Comparison of ENCODE assay signal across 2 cellular contexts in the genomic region with DNA sequence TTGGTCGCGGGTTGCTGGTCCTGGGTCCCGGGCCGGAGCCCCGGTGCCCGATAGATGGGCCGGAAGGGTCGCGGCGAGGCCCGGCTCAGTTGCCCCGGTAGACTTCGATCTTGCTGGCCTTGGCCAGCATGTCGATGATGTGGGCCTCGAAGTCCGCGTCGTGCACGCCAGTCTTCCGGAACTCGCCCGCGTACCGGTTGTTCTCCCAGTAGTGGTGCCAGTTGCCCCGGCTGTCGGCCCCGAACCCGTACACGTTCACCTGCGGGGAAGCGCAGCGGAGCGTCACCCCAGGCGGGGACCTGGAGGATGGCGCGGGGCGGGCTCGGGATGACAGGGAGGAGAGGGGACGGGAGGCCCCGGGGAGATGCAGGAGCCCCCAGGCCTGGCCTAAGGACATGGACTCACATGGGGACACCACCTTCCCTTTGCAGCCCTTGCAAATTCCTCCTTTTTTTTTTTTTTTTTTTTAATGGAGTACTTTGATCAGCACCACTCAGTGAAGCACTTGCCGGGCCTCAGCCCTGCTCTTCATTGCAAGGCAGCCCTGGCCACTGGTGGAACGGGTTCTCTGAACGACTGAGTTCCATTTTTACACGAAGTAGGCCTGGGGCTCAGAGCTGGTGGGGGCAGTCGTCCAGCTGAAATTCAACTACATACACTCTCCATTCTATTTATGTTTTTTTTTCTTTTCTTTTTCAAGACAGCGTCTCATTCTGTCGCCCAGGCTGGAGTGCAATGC.
TF ChIP-seq lines count a peak whose summit lies in the region.

No MANE protein-coding gene starts in this region.

TF ChIP-seq in HEK293, 187 proteins besides CTCF, POLR2A, EP300 and RAD21 (continued from another document and continues in another):
- TF ChIP-seq, protein P1, sequence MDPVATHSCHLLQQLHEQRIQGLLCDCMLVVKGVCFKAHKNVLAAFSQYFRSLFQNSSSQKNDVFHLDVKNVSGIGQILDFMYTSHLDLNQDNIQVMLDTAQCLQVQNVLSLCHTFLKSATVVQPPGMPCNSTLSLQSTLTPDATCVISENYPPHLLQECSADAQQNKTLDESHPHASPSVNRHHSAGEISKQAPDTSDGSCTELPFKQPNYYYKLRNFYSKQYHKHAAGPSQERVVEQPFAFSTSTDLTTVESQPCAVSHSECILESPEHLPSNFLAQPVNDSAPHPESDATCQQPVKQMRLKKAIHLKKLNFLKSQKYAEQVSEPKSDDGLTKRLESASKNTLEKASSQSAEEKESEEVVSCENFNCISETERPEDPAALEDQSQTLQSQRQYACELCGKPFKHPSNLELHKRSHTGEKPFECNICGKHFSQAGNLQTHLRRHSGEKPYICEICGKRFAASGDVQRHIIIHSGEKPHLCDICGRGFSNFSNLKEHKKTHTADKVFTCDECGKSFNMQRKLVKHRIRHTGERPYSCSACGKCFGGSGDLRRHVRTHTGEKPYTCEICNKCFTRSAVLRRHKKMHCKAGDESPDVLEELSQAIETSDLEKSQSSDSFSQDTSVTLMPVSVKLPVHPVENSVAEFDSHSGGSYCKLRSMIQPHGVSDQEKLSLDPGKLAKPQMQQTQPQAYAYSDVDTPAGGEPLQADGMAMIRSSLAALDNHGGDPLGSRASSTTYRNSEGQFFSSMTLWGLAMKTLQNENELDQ (tag by site-specific recombination; IDR thresholded peaks at IDR 0.05; ENCODE audit: low read depth), result no peak
- no peak for TF ChIP-seq ZNF624 (tag by site-specific recombination; IDR thresholded peaks at IDR 0.05)
- no peak for TF ChIP-seq ZNF114 (tag by site-specific recombination; IDR thresholded peaks at IDR 0.05)
- TF ChIP-seq KLF8 (tag by site-specific recombination; IDR thresholded peaks at IDR 0.05), result peak; percentile 10; the same call in 1 of the 2 replicates
- TF ChIP-seq, protein P2, sequence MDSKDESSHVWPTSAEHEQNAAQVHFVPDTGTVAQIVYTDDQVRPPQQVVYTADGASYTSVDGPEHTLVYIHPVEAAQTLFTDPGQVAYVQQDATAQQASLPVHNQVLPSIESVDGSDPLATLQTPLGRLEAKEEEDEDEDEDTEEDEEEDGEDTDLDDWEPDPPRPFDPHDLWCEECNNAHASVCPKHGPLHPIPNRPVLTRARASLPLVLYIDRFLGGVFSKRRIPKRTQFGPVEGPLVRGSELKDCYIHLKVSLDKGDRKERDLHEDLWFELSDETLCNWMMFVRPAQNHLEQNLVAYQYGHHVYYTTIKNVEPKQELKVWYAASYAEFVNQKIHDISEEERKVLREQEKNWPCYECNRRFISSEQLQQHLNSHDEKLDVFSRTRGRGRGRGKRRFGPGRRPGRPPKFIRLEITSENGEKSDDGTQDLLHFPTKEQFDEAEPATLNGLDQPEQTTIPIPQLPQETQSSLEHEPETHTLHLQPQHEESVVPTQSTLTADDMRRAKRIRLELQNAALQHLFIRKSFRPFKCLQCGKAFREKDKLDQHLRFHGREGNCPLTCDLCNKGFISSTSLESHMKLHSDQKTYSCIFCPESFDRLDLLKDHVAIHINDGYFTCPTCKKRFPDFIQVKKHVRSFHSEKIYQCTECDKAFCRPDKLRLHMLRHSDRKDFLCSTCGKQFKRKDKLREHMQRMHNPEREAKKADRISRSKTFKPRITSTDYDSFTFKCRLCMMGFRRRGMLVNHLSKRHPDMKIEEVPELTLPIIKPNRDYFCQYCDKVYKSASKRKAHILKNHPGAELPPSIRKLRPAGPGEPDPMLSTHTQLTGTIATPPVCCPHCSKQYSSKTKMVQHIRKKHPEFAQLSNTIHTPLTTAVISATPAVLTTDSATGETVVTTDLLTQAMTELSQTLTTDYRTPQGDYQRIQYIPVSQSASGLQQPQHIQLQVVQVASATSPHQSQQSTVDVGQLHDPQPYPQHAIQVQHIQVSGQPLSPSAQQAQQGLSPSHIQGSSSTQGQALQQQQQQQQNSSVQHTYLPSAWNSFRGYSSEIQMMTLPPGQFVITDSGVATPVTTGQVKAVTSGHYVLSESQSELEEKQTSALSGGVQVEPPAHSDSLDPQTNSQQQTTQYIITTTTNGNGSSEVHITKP (tag by site-specific recombination; IDR thresholded peaks at IDR 0.05), result no peak
- TF ChIP-seq ZNF501 (tag by site-specific recombination; IDR thresholded peaks at IDR 0.05), result peak; percentile 24; the same call in 1 of the 2 replicates
- no peak for TF ChIP-seq EGR2 (tag by site-specific recombination; IDR thresholded peaks at IDR 0.05; ENCODE audit: low read depth)
- TF ChIP-seq KLF16 (tag by site-specific recombination; IDR thresholded peaks at IDR 0.05), result peak; percentile 32
- TF ChIP-seq ZIC2 (tag by site-specific recombination; IDR thresholded peaks at IDR 0.05), result peak; percentile 72
- TF ChIP-seq ZNF670 (tag by site-specific recombination; IDR thresholded peaks at IDR 0.05; ENCODE audit: low read depth), result no peak
- no peak for TF ChIP-seq ZBTB17 (tag by site-specific recombination; IDR thresholded peaks at IDR 0.05)
- no peak for TF ChIP-seq ZNF155 (tag by site-specific recombination; IDR thresholded peaks at IDR 0.05)
- TF ChIP-seq ZNF677 (tag by site-specific recombination; IDR thresholded peaks at IDR 0.05), result no peak
- TF ChIP-seq BCL11B (tag by site-specific recombination; IDR thresholded peaks at IDR 0.05; ENCODE audit: low read depth), result peak; percentile 64; the same call in 1 of the 2 replicates
- TF ChIP-seq, protein P3, sequence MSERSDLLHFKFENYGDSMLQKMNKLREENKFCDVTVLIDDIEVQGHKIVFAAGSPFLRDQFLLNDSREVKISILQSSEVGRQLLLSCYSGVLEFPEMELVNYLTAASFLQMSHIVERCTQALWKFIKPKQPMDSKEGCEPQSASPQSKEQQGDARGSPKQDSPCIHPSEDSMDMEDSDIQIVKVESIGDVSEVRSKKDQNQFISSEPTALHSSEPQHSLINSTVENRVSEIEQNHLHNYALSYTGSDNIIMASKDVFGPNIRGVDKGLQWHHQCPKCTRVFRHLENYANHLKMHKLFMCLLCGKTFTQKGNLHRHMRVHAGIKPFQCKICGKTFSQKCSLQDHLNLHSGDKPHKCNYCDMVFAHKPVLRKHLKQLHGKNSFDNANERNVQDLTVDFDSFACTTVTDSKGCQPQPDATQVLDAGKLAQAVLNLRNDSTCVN (tag by site-specific recombination; optimal IDR thresholded peaks at IDR 0.05), result peak; percentile 74
- no peak for TF ChIP-seq ZNF426 (tag by site-specific recombination; IDR thresholded peaks at IDR 0.05)
- peak; percentile 37; the same call in 1 of the 2 replicates for TF ChIP-seq ZNF600 (tag by site-specific recombination; IDR thresholded peaks at IDR 0.05)
- peak; percentile 64; the same call in 1 of the 2 replicates for TF ChIP-seq ZNF391 (tag by site-specific recombination; IDR thresholded peaks at IDR 0.05; ENCODE audit: borderline replicate concordance, low read depth)
- TF ChIP-seq ZNF324 (tag by site-specific recombination; IDR thresholded peaks at IDR 0.05), result no peak
- TF ChIP-seq MEIS1 (CRISPR knock-in tag; IDR thresholded peaks at IDR 0.05; ENCODE audit: borderline replicate concordance), result no peak

TF ChIP-seq in liver, 16 proteins besides CTCF, POLR2A, EP300 and RAD21 (continued from another document):
- TF ChIP-seq FOXA1 (IDR thresholded peaks at IDR 0.05), result no peak
- no peak for TF ChIP-seq HNF4A (conservative IDR thresholded peaks at IDR 0.05)
- no peak for TF ChIP-seq REST (IDR thresholded peaks at IDR 0.05)
- TF ChIP-seq, protein P4, sequence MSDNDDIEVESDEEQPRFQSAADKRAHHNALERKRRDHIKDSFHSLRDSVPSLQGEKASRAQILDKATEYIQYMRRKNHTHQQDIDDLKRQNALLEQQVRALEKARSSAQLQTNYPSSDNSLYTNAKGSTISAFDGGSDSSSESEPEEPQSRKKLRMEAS (IDR thresholded peaks at IDR 0.05), result no peak
- no peak for TF ChIP-seq GABPA (IDR thresholded peaks at IDR 0.05 in 1 of 2, conservative IDR thresholded peaks at IDR 0.05 in 1 of 2)
